Comparison of ENCODE assay signal across 8 cellular contexts in genomic region chr20:36808317-36809257, GRCh38. TPM values are rescaled to one million over a fixed set of nuclear protein-coding genes. Genes with fewer than 3 reads are reported as not detected.
DNase-seq lines count a peak whose midpoint lies in the region; ATAC-seq and TF ChIP-seq lines count a peak whose summit lies in the region.

No MANE protein-coding gene starts in this region.

- no peak overlapping the region for H3K4me3 Mint-ChIP-seq in activated naive CD8-positive, alpha-beta T cell treated with anti-CD3 and anti-CD28 coated beads, Interleukin-2, amount 10 ng/mL, durations not matched to agents 7 days and 5 days

- H3K4me1 ChIP-seq in left ventricle myocardium inferior, result peaks cover 11% of the 10 kb centered on the region

- peaks cover 5% of the 10 kb centered on the region for H3K4me1 Mint-ChIP-seq in activated naive CD8-positive, alpha-beta T cell treated with anti-CD3 and anti-CD28 coated beads, Interleukin-2, amount 10 ng/mL, durations not matched to agents 7 days and 5 days

- H3K4me3 ChIP-seq in AG09309 (ENCODE audit: control insufficient read depth, low read depth, low read length) (no peak overlapping the region), left ventricle myocardium inferior (no peak overlapping the region)

- H3K36me3 ChIP-seq in left ventricle myocardium inferior, result peaks cover 93% of the 10 kb centered on the region

- no peaks in the 10 kb centered on the region for H3K9me3 ChIP-seq in left ventricle myocardium inferior (replicated peaks)

- no peaks in the 10 kb centered on the region for H3K9me3 Mint-ChIP-seq in activated naive CD8-positive, alpha-beta T cell treated with anti-CD3 and anti-CD28 coated beads, Interleukin-2, amount 10 ng/mL, durations not matched to agents 7 days and 5 days

- intact Hi-C loops in left ventricle myocardium inferior (cut with micrococcal nuclease), result no loop called here

- H3K27ac Mint-ChIP-seq in activated naive CD8-positive, alpha-beta T cell treated with anti-CD3 and anti-CD28 coated beads, Interleukin-2, amount 10 ng/mL, durations not matched to agents 7 days and 5 days, result no peak overlapping the region

- H3K27me3 ChIP-seq in left ventricle myocardium inferior (ENCODE audit: low read depth), result no peaks in the 10 kb centered on the region

- TF ChIP-seq CTCF in AG09309 (IDR thresholded peaks at IDR 0.05; ENCODE audit: control insufficient read depth, insufficient read depth, low read depth, low read length, missing control alignments), result peak; percentile 81
- peak; percentile 75 for TF ChIP-seq CTCF in left ventricle myocardium inferior (IDR thresholded peaks at IDR 0.05; ENCODE audit: borderline replicate concordance)

- peaks cover 6% of the 10 kb centered on the region for H3K36me3 Mint-ChIP-seq in activated naive CD8-positive, alpha-beta T cell treated with anti-CD3 and anti-CD28 coated beads, Interleukin-2, amount 10 ng/mL, durations not matched to agents 7 days and 5 days

- ATAC-seq in activated naive CD8-positive, alpha-beta T cell treated with anti-CD3 and anti-CD28 coated beads, Interleukin-2, amount 10 ng/mL, durations not matched to agents 7 days and 5 days (ENCODE audit: low read depth), result peak; percentile 52
- ATAC-seq in HG02973 (IDR thresholded peaks at IDR 0.05; ENCODE audit: unreplicated experiment), result no peak

- H3K27me3 Mint-ChIP-seq in activated naive CD8-positive, alpha-beta T cell treated with anti-CD3 and anti-CD28 coated beads, Interleukin-2, amount 10 ng/mL, durations not matched to agents 7 days and 5 days, result no peaks in the 10 kb centered on the region

- DNase-seq in AG09309 (ENCODE audit: low read depth), result peak; percentile 40
- DNase-seq in HCEC 1CT, result peak; percentile 95
- peak; percentile 26 to 31 for DNase-seq in SW 1271 (lab: John Stamatoyannopoulos, UW)
- peak; percentile 78 for DNase-seq in activated naive CD8-positive, alpha-beta T cell treated with anti-CD3 and anti-CD28 coated beads, Interleukin-2, amount 10 ng/mL, durations not matched to agents 7 days and 5 days
- peak; percentile 58 for DNase-seq in left ventricle myocardium inferior
- DNase-seq in stimulated activated CD4-positive, alpha-beta T cell treated with anti-CD3 and anti-CD28 coated beads, Interleukin-12 subunit alpha, Interleukin-12 subunit beta, amount 100 ng/mL, for 24 hours (ENCODE audit: low read depth in 2 of 2), result peak; percentile 51 to 79
- no peak for DNase-seq in NCI-H2029 treated with DMSO at 0.1 percent for 48 hours (lab: John Stamatoyannopoulos, UW)

- POLR2A ChIA-PET in activated naive CD8-positive, alpha-beta T cell treated with anti-CD3 and anti-CD28 coated beads, Interleukin-2, amount 10 ng/mL, durations not matched to agents 7 days and 5 days (lab: Charles Lee), result interaction anchor here (0.6 to 1.8 kb wide), 3 partner anchors 19 to 78 kb away, joined by 4 to 6 read pairs (median 4); a partner anchor contains a TSS

- H3K27ac ChIP-seq in left ventricle myocardium inferior (replicated peaks), result no peak overlapping the region

RNA-seq across cellular contexts. Expression of gene DSN1, which starts 35.0 kb away (rescaled TPM):
- 10 to 100 TPM; 32.2 to 32.4 TPM for total RNA-seq in activated naive CD8-positive, alpha-beta T cell treated with anti-CD3 and anti-CD28 coated beads, Interleukin-2, amount 10 ng/mL, durations not matched to agents 7 days and 5 days
- 4.8 TPM for total RNA-seq in left ventricle myocardium inferior
